ENCODE assay signal across 9 cellular contexts in the genomic region with DNA sequence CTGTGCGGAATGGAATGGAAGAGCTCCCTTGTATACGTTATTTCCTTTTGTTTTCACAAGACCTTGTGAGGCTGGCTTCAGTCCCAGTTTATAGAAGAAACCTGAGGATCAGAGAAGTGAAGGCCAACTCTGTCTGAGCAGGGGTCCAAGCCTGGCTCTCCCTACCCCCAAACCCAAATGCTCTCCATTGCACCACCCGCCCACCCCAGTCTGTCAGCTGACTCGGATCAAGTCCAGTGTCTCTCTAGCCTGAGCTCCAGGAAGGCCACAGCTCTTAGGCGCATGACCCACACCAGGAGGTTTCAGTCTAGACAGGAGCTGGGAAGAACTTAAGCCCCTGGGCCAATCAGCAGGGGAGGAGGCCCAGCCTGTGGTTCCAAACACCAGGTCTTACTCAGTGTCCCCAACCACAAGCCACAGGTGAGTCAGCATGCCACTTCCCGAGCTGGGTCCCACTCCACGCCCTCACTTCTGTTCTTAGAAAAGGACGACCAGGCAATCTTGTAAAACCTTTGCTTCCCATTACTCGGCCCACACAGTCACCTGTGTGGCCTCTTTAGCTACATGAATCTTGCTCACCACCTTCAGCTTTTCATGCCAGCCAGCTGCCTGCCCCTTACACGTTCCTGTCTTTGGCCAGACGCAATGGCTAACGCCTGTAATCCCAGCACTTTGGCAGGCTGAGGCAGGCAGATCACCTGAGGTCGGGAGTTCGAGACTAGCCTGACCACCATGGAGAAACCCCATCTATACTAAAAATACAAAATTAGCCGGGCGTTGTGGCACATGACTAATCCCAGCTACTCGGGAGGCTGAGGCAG. TPM values are rescaled to one million over a fixed set of nuclear protein-coding genes. Genes with fewer than 3 reads are reported as not detected.
DNase-seq lines count a peak whose midpoint lies in the region; TF ChIP-seq lines count a peak whose summit lies in the region.
"Had no signal": no experiment of that assay in that cellular context is flagged by ENCODE, and none has a peak within 500 bp of the region (broad histone marks: within the 10 kb centered on the region; RNA-seq: fewer than 3 reads in every experiment).

No MANE protein-coding gene starts in this region.

- peak overlapping the region; percentile 73 for H3K27ac ChIP-seq in colonic mucosa
- H3K27ac ChIP-seq in transverse colon = peak overlapping the region; percentile 72 to 99 (median 88)
- H3K27ac ChIP-seq: 22Rv1 had no signal

- no peaks in the 10 kb centered on the region for H3K9me3 Mint-ChIP-seq in osteocyte (ENCODE audit: unreplicated experiment)

- in situ Hi-C loops in transverse colon (cut with MboI; ENCODE audit: low pct_ligation_motif_present in 1 of 4, low pct_unique_long_range_greater_than_20kb in 1 of 4, low sequenced_read_pairs in 3 of 4) = no loop called here

- TF ChIP-seq CTCF in colonic mucosa (IDR thresholded peaks at IDR 0.05) (no peak), osteocyte (IDR thresholded peaks at IDR 0.05) (no peak), transverse colon (IDR thresholded peaks at IDR 0.05) (no peak)

- H3K9ac ChIP-seq in colonic mucosa (ENCODE audit: low read depth in 2 of 2, low read length in 2 of 2) = peak overlapping the region in 1 of 2 donors; percentile 38

- H3K9me3 ChIP-seq in colonic mucosa = no peaks in the 10 kb centered on the region
- no peaks in the 10 kb centered on the region for H3K9me3 ChIP-seq in transverse colon

- H3K4me1 ChIP-seq in colonic mucosa = peaks cover 11% of the 10 kb centered on the region
- peaks cover 25 to 78% (median 35%) of the 10 kb centered on the region in 4 donors for H3K4me1 ChIP-seq in transverse colon

- 67 to 83% methylated on average over 1 to 17 of the region's 17 CpGs for WGBS in transverse colon (ENCODE audit: low coverage in 1 of 2), 2 donors

- H3K36me3 ChIP-seq in colonic mucosa = no peaks in the 10 kb centered on the region
- H3K36me3 ChIP-seq in transverse colon = no peaks in the 10 kb centered on the region

- TF ChIP-seq POLR2A in transverse colon (IDR thresholded peaks at IDR 0.05) = no peak

- H3K27me3 Mint-ChIP-seq in osteocyte (ENCODE audit: unreplicated experiment) = no peaks in the 10 kb centered on the region

- intact Hi-C loops in colonic mucosa (cut with DNase I) = no loop called here
- intact Hi-C loops in transverse colon (cut with DNase I; ENCODE audit: low total_unique reads) = no loop called here

- no peak for TF ChIP-seq EP300 in transverse colon (IDR thresholded peaks at IDR 0.05; ENCODE audit: low read depth)

- H3K4me3 Mint-ChIP-seq in osteocyte (ENCODE audit: unreplicated experiment) = no peak overlapping the region

- DNase-seq in DMS53 (lab: John Stamatoyannopoulos, UW) (peak; percentile 8), DMS53 treated with DMSO at 0.1 percent for 48 hours (lab: John Stamatoyannopoulos, UW; ENCODE audit: unreplicated experiment) (no peak), HT1080 (ENCODE audit: low read depth) (peak; percentile 99), colonic mucosa (peak; percentile 57), osteocyte (ENCODE audit: extremely low spot score, unreplicated experiment) (no peak), transverse colon (peak; percentile 84), amniotic stem cell (lab: John Stamatoyannopoulos, UW) (no peak)
- peak; percentile 92 to 93 for DNase-seq in activated CD4-positive, alpha-beta T cell treated with anti-CD3 and anti-CD28 coated beads for 4 hours

- H3K4me3 ChIP-seq in colonic mucosa (no peak overlapping the region), transverse colon (no peak overlapping the region)

- H3K27ac Mint-ChIP-seq in osteocyte (ENCODE audit: unreplicated experiment) = peak overlapping the region; percentile 85

- H3K36me3 Mint-ChIP-seq in osteocyte (ENCODE audit: unreplicated experiment) = peaks cover 14% of the 10 kb centered on the region

- H3K27me3 ChIP-seq in colonic mucosa (no peaks in the 10 kb centered on the region), transverse colon (no peaks in the 10 kb centered on the region)

- peaks cover 51% of the 10 kb centered on the region for H3K4me1 Mint-ChIP-seq in osteocyte (ENCODE audit: unreplicated experiment)

RNA-seq across cellular contexts. Expression of gene TK2, which starts 27.8 kb away (rescaled TPM):
- 9.7 and 10.5 TPM in 2 replicates for total RNA-seq in HT1080 (2014; rRNA removed; shearing (Covaris generic))
- polyA plus RNA-seq in HT1080 (2015; cell fraction: cytosol; rRNA removed) = 9.6 and 11.2 TPM in 2 replicates
- 12.3 and 13.5 TPM in 2 replicates for polyA plus RNA-seq in HT1080 (2015; cell fraction: nucleus; rRNA removed)
- 10 to 100 TPM; 11.9 to 17.0 TPM for total RNA-seq in colonic mucosa
- total RNA-seq in osteocyte = 33.2 and 37.4 TPM in 2 replicates
- 10 to 100 TPM; 15.7 to 20.6 (median 16.6) TPM for total RNA-seq in transverse colon

RNA-seq across cellular contexts. Expression of gene CKLF, which starts 30.2 kb away (rescaled TPM):
- total RNA-seq in HT1080 (2014; rRNA removed; shearing (Covaris generic)) = 78.1 and 100 TPM in 2 replicates
- 67.9 and 79.1 TPM in 2 replicates for polyA plus RNA-seq in HT1080 (2015; cell fraction: cytosol; rRNA removed)
- 21.3 and 24.0 TPM in 2 replicates for polyA plus RNA-seq in HT1080 (2015; cell fraction: nucleus; rRNA removed)
- total RNA-seq in colonic mucosa (10 to 100 TPM; 41.5 to 58.4 TPM), osteocyte (41.5 and 42.5 TPM in 2 replicates), transverse colon (100 to 1,000 TPM in 1 of 4 donors, 10 to 100 TPM in 3; 25.3 to 108 (median 39.1) TPM)

RNA-seq across cellular contexts. Expression of gene CMTM1, which starts 44.1 kb away (rescaled TPM):
- total RNA-seq in HT1080 (2014; rRNA removed; shearing (Covaris generic)) = 6.5 and 8.7 TPM in 2 replicates
- 0.78 and 2.0 TPM in 2 replicates for polyA plus RNA-seq in HT1080 (2015; cell fraction: cytosol; rRNA removed)
- 1.5 and 2.8 TPM in 2 replicates for polyA plus RNA-seq in HT1080 (2015; cell fraction: nucleus; rRNA removed)
- total RNA-seq in colonic mucosa = 1 to 10 TPM; 5.1 to 9.4 TPM
- total RNA-seq in osteocyte = 7.8 and 8.0 TPM in 2 replicates
- total RNA-seq in transverse colon = 10 to 100 TPM in 1 of 4 donors, 1 to 10 TPM in 2, not detected in 1; 2.0 to 34.2 (median 4.0) TPM

RNA-seq across cellular contexts. Expression of gene CMTM2, which starts 57.1 kb away (rescaled TPM):
- not detected in 2 replicates for total RNA-seq in HT1080 (2014; rRNA removed; shearing (Covaris generic))
- not detected in 2 replicates for polyA plus RNA-seq in HT1080 (2015; cell fraction: cytosol; rRNA removed)
- polyA plus RNA-seq in HT1080 (2015; cell fraction: nucleus; rRNA removed) = 0.12 TPM in 1 of 2 replicates, not detected in the other
- total RNA-seq in colonic mucosa (not detected), osteocyte (not detected in 2 replicates), transverse colon (under 1 TPM in 1 of 4 donors, not detected in 3; 0.48 TPM)

Comparison
In these comparisons a context has a peak if more than half of its experiments do, and no peak if none do; other contexts are left out.
1. DNase-seq: peak in DMS53 (single experiment), HT1080 (single experiment), activated CD4-positive, alpha-beta T cell treated with anti-CD3 and anti-CD28 coated beads for 4 hours (2 of 2), colonic mucosa (single experiment) and transverse colon (single experiment); none in DMS53 treated with DMSO at 0.1 percent for 48 hours (single experiment), osteocyte (single experiment) and amniotic stem cell (single experiment).